ENCODE assay signal across 8 cellular contexts in genomic region chr2:231557571-231558217, GRCh38. TPM values are rescaled to one million over a fixed set of nuclear protein-coding genes. Genes with fewer than 3 reads are reported as not detected.
A peak's percentile ranks its signal among the peaks of the same experiment; 100 is the strongest.
DNase-seq lines count a peak whose midpoint lies in the region; ATAC-seq and TF ChIP-seq lines count a peak whose summit lies in the region.

No MANE protein-coding gene starts in this region.

- peak; percentile 62 for ATAC-seq in GM21737 (IDR thresholded peaks at IDR 0.05; ENCODE audit: unreplicated experiment)

- H3K79me2 ChIP-seq in DOHH2 (ENCODE audit: control insufficient read depth, low read length) = no peaks in the 10 kb centered on the region

- H3K4me1 ChIP-seq in DOHH2 (ENCODE audit: control insufficient read depth, low read length) = no peaks in the 10 kb centered on the region
- no peaks in the 10 kb centered on the region for H3K4me1 ChIP-seq in cardiac muscle cell (ENCODE audit: low read depth)

- H3K4me3 Mint-ChIP-seq in progenitor cell of endocrine pancreas (ENCODE audit: low read depth) = no peak overlapping the region

- H3K4me1 Mint-ChIP-seq in progenitor cell of endocrine pancreas (ENCODE audit: low read depth) = no peaks in the 10 kb centered on the region

- H4K20me1 ChIP-seq in DOHH2 (ENCODE audit: control insufficient read depth, insufficient read depth, low read depth, low read length) = no peaks in the 10 kb centered on the region

- peak overlapping the region; percentile 29 for H3K27ac Mint-ChIP-seq in progenitor cell of endocrine pancreas

- H3K9me3 ChIP-seq in DOHH2 (ENCODE audit: control insufficient read depth, insufficient read depth, low read length) (peaks cover 8% of the 10 kb centered on the region), cardiac muscle cell (ENCODE audit: low read depth) (no peaks in the 10 kb centered on the region)

- H3K27ac ChIP-seq in DOHH2 (ENCODE audit: low read depth, low read length) = no peak overlapping the region
- H3K27ac ChIP-seq in cardiac muscle cell = no peak overlapping the region

- peaks cover 10% of the 10 kb centered on the region for H3K9me3 Mint-ChIP-seq in progenitor cell of endocrine pancreas (ENCODE audit: low read depth)

- DNase-seq in LoVo (ENCODE audit: low spot score) = peak; percentile 54
- peak; percentile 62 for DNase-seq in SKM-1 (lab: John Stamatoyannopoulos, UW; ENCODE audit: unreplicated experiment)
- peak; percentile 13 for DNase-seq in activated naive CD8-positive, alpha-beta T cell treated with anti-CD3 and anti-CD28 coated beads, Interleukin-2, amount 50 U/mL, for 16 hours (ENCODE audit: low read depth, low spot score)
- DNase-seq in cardiac muscle cell (ENCODE audit: low read depth in 1 of 2, low spot score in 1 of 2) = peak; percentile 84 to 93
- peak; percentile 21 for DNase-seq in progenitor cell of endocrine pancreas (ENCODE audit: low spot score, unreplicated experiment)
- no peak for DNase-seq in COR-L47 (lab: John Stamatoyannopoulos, UW)

- no peak overlapping the region for H3K4me3 ChIP-seq in DOHH2 (ENCODE audit: low read length)
- no peak overlapping the region for H3K4me3 ChIP-seq in cardiac muscle cell

- no peaks in the 10 kb centered on the region for H3K27me3 ChIP-seq in DOHH2 (ENCODE audit: control insufficient read depth, low read length)
- H3K27me3 ChIP-seq in cardiac muscle cell = no peaks in the 10 kb centered on the region

- peaks cover 2% of the 10 kb centered on the region for H3K36me3 Mint-ChIP-seq in progenitor cell of endocrine pancreas (ENCODE audit: insufficient read depth)

- peak; percentile 83 for TF ChIP-seq CTCF in DOHH2 (IDR thresholded peaks at IDR 0.05; ENCODE audit: low read depth, low read length, poor library complexity, severe bottlenecking)
- peak; percentile 77 for TF ChIP-seq CTCF in cardiac muscle cell (IDR thresholded peaks at IDR 0.05; ENCODE audit: low read depth, low read length)
- peak; percentile 73 for TF ChIP-seq CTCF in progenitor cell of endocrine pancreas (IDR thresholded peaks at IDR 0.05; ENCODE audit: unreplicated experiment)

- H3K27me3 Mint-ChIP-seq in progenitor cell of endocrine pancreas = no peaks in the 10 kb centered on the region

- no peak overlapping the region for H3K4me2 ChIP-seq in DOHH2 (ENCODE audit: low read length)

- H3K36me3 ChIP-seq in DOHH2 (ENCODE audit: control insufficient read depth, low read length) = no peaks in the 10 kb centered on the region
- H3K36me3 ChIP-seq in cardiac muscle cell = no peaks in the 10 kb centered on the region

- no peaks in the 10 kb centered on the region for H3K9me2 ChIP-seq in DOHH2 (replicated peaks; ENCODE audit: control insufficient read depth, low read length)

- no peaks in the 10 kb centered on the region for H3F3A ChIP-seq in DOHH2 (ENCODE audit: control insufficient read depth, insufficient read depth)

RNA-seq across cellular contexts. Expression of gene NMUR1, which starts 27.4 kb away (rescaled TPM):
- 0.15 TPM in 1 of 2 replicates, not detected in the other for total RNA-seq in cardiac muscle cell
- not detected in 2 replicates for polyA plus RNA-seq in cardiac muscle cell
- total RNA-seq in progenitor cell of endocrine pancreas = not detected in 2 replicates

RNA-seq across cellular contexts. Expression of gene TEX44, which starts 35.0 kb away (rescaled TPM):
- total RNA-seq in cardiac muscle cell (not detected in 2 replicates), progenitor cell of endocrine pancreas (not detected in 2 replicates)
- polyA plus RNA-seq in cardiac muscle cell = not detected in 2 replicates
